Comparison of ENCODE assay signal across 9 cellular contexts in the genomic region with DNA sequence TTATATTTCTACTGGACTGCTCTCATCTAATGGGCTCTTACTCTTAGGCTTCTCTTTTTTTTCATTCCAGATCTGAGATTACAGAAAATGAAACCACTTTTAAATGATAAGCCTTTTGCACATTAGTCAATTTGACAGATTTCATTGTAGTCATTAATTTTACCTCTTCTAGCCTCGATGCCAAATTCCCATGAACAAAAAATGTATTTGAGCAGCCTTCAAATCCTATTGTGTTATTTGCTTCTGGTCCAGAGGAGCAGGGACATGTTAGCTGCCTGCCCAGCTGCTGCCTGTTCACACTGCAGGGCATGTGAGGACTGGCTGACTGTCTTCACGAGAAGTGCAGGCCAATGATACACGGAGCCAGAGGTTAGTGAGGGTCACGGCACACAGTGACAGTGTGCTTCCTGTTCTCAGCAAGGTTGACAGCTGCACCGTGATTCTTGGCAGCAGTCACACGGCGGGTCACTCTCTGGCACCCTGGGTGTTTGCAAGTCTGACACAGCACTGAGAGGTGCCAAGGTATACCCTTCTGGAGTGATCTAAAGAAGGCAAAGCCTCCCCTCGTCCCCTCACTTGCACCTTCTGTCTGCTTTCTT. TPM values are rescaled to one million over a fixed set of nuclear protein-coding genes. Genes with fewer than 3 reads are reported as not detected.
DNase-seq lines count a peak whose midpoint lies in the region; ATAC-seq, FAIRE-seq and TF ChIP-seq lines count a peak whose summit lies in the region.
"Had no signal": no experiment of that assay in that cellular context is flagged by ENCODE, and none has a peak within 500 bp of the region (broad histone marks: within the 10 kb centered on the region; RNA-seq: fewer than 3 reads in every experiment).

No MANE protein-coding gene starts in this region.

- intact Hi-C loops in stomach (cut with DNase I; ENCODE audit: low total_unique reads), result no loop called here

- no peaks in the 10 kb centered on the region for H3K36me3 ChIP-seq in keratinocyte (ENCODE audit: control insufficient read depth in 2 of 2, extremely low read depth in 1 of 2, insufficient read depth in 2 of 2, low read length in 2 of 2)
- H3K36me3 ChIP-seq in stomach, result peaks cover 0 to 11% (median 5%) of the 10 kb centered on the region in 4 donors

- H2AFZ ChIP-seq in keratinocyte (ENCODE audit: control insufficient read depth, low read length) (peak overlapping the region; percentile 88), H9 (ENCODE audit: low read length) (no peak overlapping the region)

- no peaks in the 10 kb centered on the region for H3K27me3 Mint-ChIP-seq in activated naive CD8-positive, alpha-beta T cell treated with anti-CD3 and anti-CD28 coated beads, Interleukin-2, amount 10 ng/mL, durations not matched to agents 7 days and 5 days
- no peaks in the 10 kb centered on the region; the same call in 1 of the 2 replicates for H3K27me3 Mint-ChIP-seq in H9 (ENCODE audit: low read depth)

- H3K4me1 Mint-ChIP-seq in activated naive CD8-positive, alpha-beta T cell treated with anti-CD3 and anti-CD28 coated beads, Interleukin-2, amount 10 ng/mL, durations not matched to agents 7 days and 5 days, result peaks cover 32% of the 10 kb centered on the region
- H3K4me1 Mint-ChIP-seq in H9, result peaks cover 16 to 17% of the 10 kb centered on the region in 2 experiments

- no peak overlapping the region for H4K91ac ChIP-seq in H9 (ENCODE audit: insufficient read length, low read depth, low read length)

- no peak overlapping the region for H4K8ac ChIP-seq in H9 (replicated peaks; ENCODE audit: insufficient read length, low read depth, low read length)

- DNase-seq in NCI-H2171 treated with DMSO at 0.1 percent for 48 hours (lab: John Stamatoyannopoulos, UW) (peak; percentile 65), keratinocyte (ENCODE audit: low read depth, low spot score) (no peak), stomach (peak; percentile 68), GM19240 (ENCODE audit: insufficient read length, low spot score) (no peak), H9 (no peak)
- peak; percentile 39 for DNase-seq in activated naive CD8-positive, alpha-beta T cell treated with anti-CD3 and anti-CD28 coated beads, Interleukin-2, amount 10 ng/mL, durations not matched to agents 7 days and 5 days

- H3K9me1 ChIP-seq in keratinocyte (ENCODE audit: control insufficient read depth, extremely low read depth, insufficient read depth, low read length), result no peaks in the 10 kb centered on the region

- no peaks in the 10 kb centered on the region for H3K23me2 ChIP-seq in H9 (ENCODE audit: insufficient read length, low read depth, low read length, poor library complexity, severe bottlenecking)

- H3T11ph ChIP-seq in H9 (ENCODE audit: low read length), result no peak overlapping the region

- H2BK120ac ChIP-seq in H9 (ENCODE audit: low read depth, low read length, poor library complexity, severe bottlenecking), result no peak overlapping the region

- no peaks in the 10 kb centered on the region for H3K9me3 ChIP-seq in keratinocyte (ENCODE audit: control insufficient read depth, low read depth, low read length)
- H3K9me3 ChIP-seq in stomach, result no peaks in the 10 kb centered on the region
- H3K9me3 ChIP-seq in H9 (ENCODE audit: control insufficient read depth, low read depth, low read length), result no peaks in the 10 kb centered on the region

- no peak overlapping the region for H3K56ac ChIP-seq in H9 (ENCODE audit: insufficient read length, low read depth, low read length)

- no peak overlapping the region for H2AK5ac ChIP-seq in H9 (ENCODE audit: insufficient read length, low read length)

- H3K4me3 ChIP-seq in keratinocyte (ENCODE audit: control insufficient read depth in 2 of 3, extremely low read depth in 1 of 3, insufficient read depth in 2 of 3, low read depth in 1 of 3, low read length in 3 of 3) (no peak overlapping the region), stomach (no peak overlapping the region)

- peak overlapping the region; percentile 67 for H3K4me3 Mint-ChIP-seq in activated naive CD8-positive, alpha-beta T cell treated with anti-CD3 and anti-CD28 coated beads, Interleukin-2, amount 10 ng/mL, durations not matched to agents 7 days and 5 days
- no peak overlapping the region for H3K4me3 Mint-ChIP-seq in H9

- H3K4me2 ChIP-seq in keratinocyte (ENCODE audit: control insufficient read depth, extremely low read depth, insufficient read depth, low read depth, low read length) (peak overlapping the region; percentile 20), H9 (ENCODE audit: insufficient read depth, insufficient read length, low read length) (no peak overlapping the region)

- H3K79me2 ChIP-seq in keratinocyte (ENCODE audit: control insufficient read depth, insufficient read depth, low read length), result no peaks in the 10 kb centered on the region
- no peaks in the 10 kb centered on the region for H3K79me2 ChIP-seq in H9 (ENCODE audit: insufficient read depth, low read length)

- H4K5ac ChIP-seq in H9 (ENCODE audit: insufficient read length, low read depth, low read length), result no peak overlapping the region

- H2BK5ac ChIP-seq in H9 (ENCODE audit: insufficient read length, low read length), result no peak overlapping the region

- H3K4me1 ChIP-seq in keratinocyte (ENCODE audit: control insufficient read depth, extremely low read depth, insufficient read depth, low read length) (peaks cover 8% of the 10 kb centered on the region), stomach (peaks cover 10 to 30% (median 10%) of the 10 kb centered on the region in 4 donors), H9 (ENCODE audit: insufficient read depth, low read length) (no peaks in the 10 kb centered on the region)

- dilution Hi-C loops in keratinocyte (cut with MboI; ENCODE audit: extremely low pct_ligation_motif_present, low sequenced_read_pairs), result no loop called here

- H3K4ac ChIP-seq in H9 (ENCODE audit: low read depth, low read length), result no peak overlapping the region

- H3K23ac ChIP-seq in H9 (ENCODE audit: insufficient read length, low read depth, low read length), result no peak overlapping the region

- H3K9me3 Mint-ChIP-seq in activated naive CD8-positive, alpha-beta T cell treated with anti-CD3 and anti-CD28 coated beads, Interleukin-2, amount 10 ng/mL, durations not matched to agents 7 days and 5 days, result no peaks in the 10 kb centered on the region
- no peaks in the 10 kb centered on the region for H3K9me3 Mint-ChIP-seq in H9

- peak; percentile 92 for ATAC-seq in GM18858 (IDR thresholded peaks at IDR 0.05; ENCODE audit: unreplicated experiment)
- ATAC-seq in HG02678 (IDR thresholded peaks at IDR 0.05; ENCODE audit: unreplicated experiment), result peak; percentile 98
- ATAC-seq in activated naive CD8-positive, alpha-beta T cell treated with anti-CD3 and anti-CD28 coated beads, Interleukin-2, amount 10 ng/mL, durations not matched to agents 7 days and 5 days (ENCODE audit: low read depth), result peak; percentile 95
- ATAC-seq: Panc1 had no signal

- H3K36me3 Mint-ChIP-seq in activated naive CD8-positive, alpha-beta T cell treated with anti-CD3 and anti-CD28 coated beads, Interleukin-2, amount 10 ng/mL, durations not matched to agents 7 days and 5 days, result peaks cover 45% of the 10 kb centered on the region
- H3K36me3 Mint-ChIP-seq in H9 (ENCODE audit: insufficient read depth in 1 of 3, low read depth in 3 of 3), result no peaks in the 10 kb centered on the region

- H4K20me1 ChIP-seq in keratinocyte (ENCODE audit: control insufficient read depth, extremely low read depth, insufficient read depth, low read length) (no peaks in the 10 kb centered on the region), H9 (ENCODE audit: control insufficient read depth, insufficient read depth, insufficient read length) (no peaks in the 10 kb centered on the region)

- WGBS in stomach, 5 donors, result 10 to 21% (median 18%) methylated on average over 8 of the region's 8 CpGs
- WGBS in H9 (ENCODE audit: extremely low coverage, insufficient read length, low lambda C conversion rate), result no CpG with 5 or more reads among the region's 8 CpGs

- no peak overlapping the region for H3K14ac ChIP-seq in H9 (ENCODE audit: insufficient read depth, low read length)

- no peaks in the 10 kb centered on the region for H3K79me1 ChIP-seq in H9 (ENCODE audit: insufficient read depth, low read depth, low read length, poor library complexity, severe bottlenecking)

- no peak overlapping the region for H2BK15ac ChIP-seq in H9 (ENCODE audit: low read depth, low read length)

- TF ChIP-seq CTCF in keratinocyte (optimal IDR thresholded peaks at IDR 0.05 in 1 of 3, IDR thresholded peaks at IDR 0.05 in 1 of 3, conservative IDR thresholded peaks at IDR 0.05 in 1 of 3; ENCODE audit: extremely low read depth in 1 of 3, insufficient read depth in 2 of 3, low read length in 3 of 3), result no peak
- TF ChIP-seq CTCF in stomach (IDR thresholded peaks at IDR 0.05), result no peak
- no peak for TF ChIP-seq CTCF in H9 (conservative IDR thresholded peaks at IDR 0.05)

- peak; percentile 79 for FAIRE-seq in keratinocyte (lab: Jason Lieb, UNC)

- H3K27ac Mint-ChIP-seq in activated naive CD8-positive, alpha-beta T cell treated with anti-CD3 and anti-CD28 coated beads, Interleukin-2, amount 10 ng/mL, durations not matched to agents 7 days and 5 days, result peak overlapping the region; percentile 81
- peak overlapping the region in 1 of 3 experiments; percentile 60; a peak in 1 of 7 replicates for H3K27ac Mint-ChIP-seq in H9

- H3K27ac ChIP-seq in keratinocyte (ENCODE audit: control insufficient read depth, insufficient read depth, low read length) (no peak overlapping the region), stomach (peak overlapping the region in 2 of 5 donors; percentile 1 to 26), H9 (ENCODE audit: insufficient read length, low read depth, low read length) (no peak overlapping the region)

- no peak overlapping the region for H3K18ac ChIP-seq in H9 (ENCODE audit: insufficient read length, low read depth, low read length)

- H2BK12ac ChIP-seq in H9 (ENCODE audit: insufficient read length, low read depth, low read length), result no peak overlapping the region

- no peak for TF ChIP-seq POLR2A in stomach (IDR thresholded peaks at IDR 0.05)

- POLR2A ChIA-PET in activated naive CD8-positive, alpha-beta T cell treated with anti-CD3 and anti-CD28 coated beads, Interleukin-2, amount 10 ng/mL, durations not matched to agents 7 days and 5 days (lab: Charles Lee), result interaction anchor here (1.0 to 1.6 kb wide), 4 partner anchors 22 to 105 kb away, joined by 3 to 4 read pairs (median 3); a partner anchor contains a TSS

- no peak overlapping the region for H2BK20ac ChIP-seq in H9 (ENCODE audit: low read depth, low read length, poor library complexity, severe bottlenecking)

- no peak overlapping the region for H3K9ac ChIP-seq in keratinocyte (ENCODE audit: control insufficient read depth, extremely low read depth, insufficient read depth, low read length)
- no peak overlapping the region for H3K9ac ChIP-seq in H9 (ENCODE audit: extremely low read depth, insufficient read length, low read length)

- no peaks in the 10 kb centered on the region for H3K27me3 ChIP-seq in keratinocyte (ENCODE audit: control insufficient read depth, extremely low read depth, insufficient read depth, low read length)
- H3K27me3 ChIP-seq in stomach, result no peaks in the 10 kb centered on the region
- no peaks in the 10 kb centered on the region for H3K27me3 ChIP-seq in H9 (ENCODE audit: insufficient read depth, low read length)

- no peak for TF ChIP-seq EP300 in stomach (IDR thresholded peaks at IDR 0.05)

RNA-seq across cellular contexts. Expression of a gene that starts 40.8 kb away (rescaled TPM):
- total RNA-seq in activated naive CD8-positive, alpha-beta T cell treated with anti-CD3 and anti-CD28 coated beads, Interleukin-2, amount 10 ng/mL, durations not matched to agents 7 days and 5 days, result 100 to 1,000 TPM in 1 of 2 experiments, 10 to 100 TPM in 1; 97.8 to 108 TPM
- polyA plus RNA-seq in keratinocyte (3.3 to 4.6 TPM (median 3.7 TPM) in 3 replicates), stomach (10 to 100 TPM; 10.3 to 16.9 (median 16.8) TPM)
- 27.3 TPM for polyA plus RNA-seq in keratinocyte (2011; ENCODE audit: low read depth)
- polyA plus RNA-seq in keratinocyte (2011; cell fraction: cytosol; rRNA removed), result 2.9 and 5.7 TPM in 2 replicates
- polyA plus RNA-seq in keratinocyte (2011; cell fraction: nucleus; rRNA removed), result 3.9 and 5.5 TPM in 2 replicates
- 3.0 and 8.2 TPM in 2 replicates for polyA plus RNA-seq in keratinocyte (2012; ENCODE audit: low replicate concordance)
- 1.4 to 6.0 TPM (median 2.1 TPM) in 3 replicates for polyA minus RNA-seq in keratinocyte
- 3.8 TPM for polyA minus RNA-seq in keratinocyte (2011; cell fraction: cytosol; rRNA and poly(A)+ RNA removed)
- 5.0 and 5.3 TPM in 2 replicates for polyA minus RNA-seq in keratinocyte (2011; cell fraction: nucleus; rRNA and poly(A)+ RNA removed)
- total RNA-seq in stomach (100 to 1,000 TPM in 1 of 5 donors, 10 to 100 TPM in 3, 1 to 10 TPM in 1; 3.8 to 208 (median 34.1) TPM), H9 (2021) (5.7 and 6.3 TPM in 2 replicates)

Comparison
In these comparisons a context has a peak if more than half of its experiments do, and no peak if none do; other contexts are left out.
1. DNase-seq: peak in NCI-H2171 treated with DMSO at 0.1 percent for 48 hours (single experiment), activated naive CD8-positive, alpha-beta T cell treated with anti-CD3 and anti-CD28 coated beads, Interleukin-2, amount 10 ng/mL, durations not matched to agents 7 days and 5 days (single experiment) and stomach (single experiment); none in keratinocyte (single experiment), GM19240 (single experiment) and H9 (single experiment).
2. Peak in every context shown above with its lines, with median percentiles within 50 percentile points of each other: ATAC-seq.